23 cellular contexts compared by ENCODE assay signal in genomic region chr4:162804323-162804924, GRCh38.
"Had no signal": no experiment of that assay in that cellular context is flagged by ENCODE, and none has a peak within 500 bp of the region (broad histone marks: within the 10 kb centered on the region; RNA-seq: fewer than 3 reads in every experiment).

No MANE protein-coding gene starts in this region.

- H3K27ac Mint-ChIP-seq: natural killer cell; stimulated activated naive CD8-positive, alpha-beta T cell treated with anti-CD3 and anti-CD28 coated beads, Interleukin-15, amount 100 ng/mL, for 72 hours had no signal

- H3K4me3 ChIP-seq: dorsolateral prefrontal cortex, gastrocnemius medialis, lower lobe of right lung, pancreas, right atrium auricular region, smooth muscle cell, suprapubic skin, transverse colon, vagina had no signal

- H3K36me3 Mint-ChIP-seq: natural killer cell had no signal

- H3K4me1 Mint-ChIP-seq: natural killer cell; stimulated activated naive CD8-positive, alpha-beta T cell treated with anti-CD3 and anti-CD28 coated beads, Interleukin-15, amount 100 ng/mL, for 72 hours had no signal

- H3K27me3 ChIP-seq: gastrocnemius medialis, pancreas, right atrium auricular region, suprapubic skin, transverse colon, vagina had no signal

- H3K4me3 Mint-ChIP-seq: natural killer cell; stimulated activated naive CD8-positive, alpha-beta T cell treated with anti-CD3 and anti-CD28 coated beads, Interleukin-15, amount 100 ng/mL, for 72 hours had no signal

- H3K27ac ChIP-seq: dorsolateral prefrontal cortex, epithelial cell of prostate, gastrocnemius medialis, lower lobe of right lung, pancreas, right atrium auricular region, suprapubic skin, transverse colon, vagina had no signal

- DNase-seq: dorsolateral prefrontal cortex; effector CD4-positive, alpha-beta T cell; foreskin fibroblast; gastrocnemius medialis; head of caudate nucleus; left ventricle myocardium superior; lower lobe of right lung; natural killer cell; pancreas; stimulated activated CD4-positive, alpha-beta T cell treated with anti-CD3 and anti-CD28 coated beads, Interleukin-12 subunit alpha, Interleukin-12 subunit beta, amount 100 ng/mL, for 4 hours; stimulated activated CD4-positive, alpha-beta T cell treated with anti-CD3 and anti-CD28 coated beads, Interleukin-1b, Interleukin-23, amount 100 ng/mL, for 48 hours; stimulated activated CD4-positive, alpha-beta T cell treated with anti-CD3 and anti-CD28 coated beads, Interleukin-4, amount 100 ng/mL, for 1 hour; stimulated activated CD8-positive, alpha-beta memory T cell treated with anti-CD3 and anti-CD28 coated beads, Interleukin-4, amount 100 ng/mL, for 48 hours; stimulated activated naive CD4-positive, alpha-beta T cell; stimulated activated naive CD8-positive, alpha-beta T cell treated with anti-CD3 and anti-CD28 coated beads, Interleukin-15, amount 100 ng/mL, for 72 hours; transverse colon had no signal

- H3K4me2 ChIP-seq: smooth muscle cell had no signal

- ATAC-seq: esophagus mucosa; gastrocnemius medialis; left ventricle myocardium superior; lower lobe of right lung; natural killer cell; pancreas; sciatic nerve; stimulated activated naive CD8-positive, alpha-beta T cell treated with anti-CD3 and anti-CD28 coated beads, Interleukin-15, amount 100 ng/mL, for 72 hours had no signal

- H3K36me3 ChIP-seq: gastrocnemius medialis, lower lobe of right lung, pancreas, right atrium auricular region, suprapubic skin, transverse colon, vagina had no signal

- H3K4me1 ChIP-seq: gastrocnemius medialis, lower lobe of right lung, pancreas, right atrium auricular region, suprapubic skin, transverse colon, vagina had no signal

- H3K9me3 ChIP-seq: gastrocnemius medialis, lower lobe of right lung, pancreas, right atrium auricular region, transverse colon, vagina had no signal

- H3K27me3 Mint-ChIP-seq: stimulated activated naive CD8-positive, alpha-beta T cell treated with anti-CD3 and anti-CD28 coated beads, Interleukin-15, amount 100 ng/mL, for 72 hours had no signal
